ENCODE assay signal across 15 cellular contexts in genomic region chr11:18696638-18697225, GRCh38. TPM values are rescaled to one million over a fixed set of nuclear protein-coding genes. Genes with fewer than 3 reads are reported as not detected.
A peak's percentile ranks its signal among the peaks of the same experiment; 100 is the strongest.
DNase-seq lines count a peak whose midpoint lies in the region; ATAC-seq and TF ChIP-seq lines count a peak whose summit lies in the region.
"Had no signal": no experiment of that assay in that cellular context is flagged by ENCODE, and none has a peak within 500 bp of the region (broad histone marks: within the 10 kb centered on the region; RNA-seq: fewer than 3 reads in every experiment).

No MANE protein-coding gene starts in this region.

- no peaks in the 10 kb centered on the region for H3K79me2 ChIP-seq in SK-N-SH (ENCODE audit: insufficient read depth)

- peak overlapping the region; percentile 24; the same call in 1 of the 2 replicates for H2AFZ ChIP-seq in SK-N-SH (ENCODE audit: low read depth)

- H4K20me1 ChIP-seq in SK-N-SH (ENCODE audit: insufficient read depth) = no peaks in the 10 kb centered on the region

- TF ChIP-seq EP300 in SK-N-SH (IDR thresholded peaks at IDR 0.05; ENCODE audit: borderline replicate concordance in 1 of 2, low read depth in 1 of 2, low read length in 1 of 2) (no peak), gastroesophageal sphincter (IDR thresholded peaks at IDR 0.05) (no peak)

- ATAC-seq in Right ventricle myocardium superior (ENCODE audit: poor library complexity) (no peak), gastroesophageal sphincter (no peak), HG02884 (IDR thresholded peaks at IDR 0.05; ENCODE audit: unreplicated experiment) (no peak)
- ATAC-seq: heart right ventricle, left colon had no signal

- H3K4me1 ChIP-seq in SK-N-SH (ENCODE audit: control insufficient read depth in 1 of 2, insufficient read depth in 2 of 2, low read depth in 1 of 2, low read length in 1 of 2) (peaks cover 0 to 13% of the 10 kb centered on the region in 2 experiments; a peak in 1 of 4 replicates), gastroesophageal sphincter (peaks cover 0 to 23% (median 0%) of the 10 kb centered on the region in 3 donors)

- intact Hi-C loops in cardiac septum (cut with DNase I) = loop anchor here (5.0 kb wide), 1 partner anchor 109 kb away; the partner anchor contains the start of gene UEVLD
- intact Hi-C loops in Right ventricle myocardium superior (cut with DNase I) = no loop called here

- no peak for TF ChIP-seq RAD21 in SK-N-SH (IDR thresholded peaks at IDR 0.05; ENCODE audit: low read length)

- H3K4me3 ChIP-seq in SK-N-SH (ENCODE audit: low read depth in 2 of 2, low read length in 1 of 2) (no peak overlapping the region), fibroblast of mammary gland (ENCODE audit: control insufficient read depth, low read depth, low read length) (no peak overlapping the region), gastroesophageal sphincter (no peak overlapping the region)
- H3K4me3 ChIP-seq: heart right ventricle, testis had no signal

- H3F3A ChIP-seq in SK-N-SH (replicated peaks; ENCODE audit: insufficient read depth) = no peaks in the 10 kb centered on the region

- H3K27me3 ChIP-seq in SK-N-SH (ENCODE audit: insufficient read depth) = no peaks in the 10 kb centered on the region
- H3K27me3 ChIP-seq in gastroesophageal sphincter = no peaks in the 10 kb centered on the region
- H3K27me3 ChIP-seq: heart right ventricle, testis had no signal

- no peak for TF ChIP-seq CTCF in SK-N-SH (IDR thresholded peaks at IDR 0.05)
- TF ChIP-seq CTCF in fibroblast of mammary gland (conservative IDR thresholded peaks at IDR 0.05; ENCODE audit: control insufficient read depth, insufficient read depth, low read depth, low read length) = no peak
- no peak for TF ChIP-seq CTCF in gastroesophageal sphincter (IDR thresholded peaks at IDR 0.05)

- POLR2A ChIA-PET in SK-N-SH (lab: Yijun Ruan, JAX) = no interaction called here

- H3K9me3 ChIP-seq in SK-N-SH (no peaks in the 10 kb centered on the region), gastroesophageal sphincter (no peaks in the 10 kb centered on the region)
- H3K9me3 ChIP-seq: heart right ventricle, testis had no signal

- no peaks in the 10 kb centered on the region for H3K9me2 ChIP-seq in SK-N-SH

- CTCF ChIA-PET in SK-N-SH (lab: Yijun Ruan, JAX) = interaction anchor here (1.1 kb wide), 1 partner anchor 409 kb away, joined by 3 read pairs; no protein-coding TSS in a partner anchor

- no peak overlapping the region for H3K27ac ChIP-seq in SK-N-SH (ENCODE audit: low read depth in 2 of 2, low read length in 1 of 2)
- no peak overlapping the region for H3K27ac ChIP-seq in gastroesophageal sphincter
- H3K27ac ChIP-seq: testis had no signal

- H3K36me3 ChIP-seq in SK-N-SH (replicated peaks in 1 of 2; ENCODE audit: control insufficient read depth in 1 of 2, insufficient read depth in 2 of 2, low read length in 1 of 2) (no peaks in the 10 kb centered on the region), gastroesophageal sphincter (peaks cover 0 to 10% of the 10 kb centered on the region in 2 donors)

- no peak for TF ChIP-seq POLR2A in gastroesophageal sphincter (IDR thresholded peaks at IDR 0.05)

- DNase-seq in cardiac septum (ENCODE audit: low spot score) (peak; percentile 17), Right ventricle myocardium superior (no peak), SK-N-SH (no peak), fibroblast of mammary gland (ENCODE audit: low read depth) (peak; percentile 42), NCI-H2227 treated with DMSO at 0.1 percent for 48 hours (lab: John Stamatoyannopoulos, UW) (no peak), NCI-H82 (lab: John Stamatoyannopoulos, UW) (no peak)
- DNase-seq: activated CD4-positive, alpha-beta T cell treated with anti-CD3 and anti-CD28 coated beads, Interleukin-2, amount 10 ng/mL, durations not matched to agents 24 days and 14 days; activated naive CD8-positive, alpha-beta T cell treated with anti-CD3 and anti-CD28 coated beads for 36 hours; heart right ventricle; left colon; T-helper 9 cell; testis had no signal

- no peak overlapping the region for H3K9ac ChIP-seq in SK-N-SH

- H3K4me2 ChIP-seq in SK-N-SH = no peak overlapping the region

- WGBS in SK-N-SH (ENCODE audit: low lambda C conversion rate) = 65% methylated on average over 2 of the region's 2 CpGs
- WGBS in gastroesophageal sphincter (ENCODE audit: low coverage in 1 of 2), 2 donors = 67 to 87% methylated on average over 1 to 2 of the region's 2 CpGs

TF ChIP-seq in SK-N-SH, 30 proteins besides CTCF, POLR2A, EP300 and RAD21:
- TF ChIP-seq GABPA (IDR thresholded peaks at IDR 0.05; ENCODE audit: low read depth) (no peak), USF2 (IDR thresholded peaks at IDR 0.05; ENCODE audit: borderline replicate concordance, low read depth, low read length) (no peak), FOXM1 (IDR thresholded peaks at IDR 0.05; ENCODE audit: low read depth) (no peak), USF1 (IDR thresholded peaks at IDR 0.05; ENCODE audit: borderline replicate concordance, low read depth) (no peak), FOXJ3 (CRISPR knock-in tag; IDR thresholded peaks at IDR 0.05) (no peak), GATA2 (CRISPR knock-in tag; IDR thresholded peaks at IDR 0.05) (no peak), JUND (IDR thresholded peaks at IDR 0.05) (peak; percentile 8; the same call in 1 of the 2 replicates), FOSL2 (IDR thresholded peaks at IDR 0.05; ENCODE audit: borderline replicate concordance, low read depth) (peak; percentile 35; the same call in 1 of the 2 replicates), RXRA (IDR thresholded peaks at IDR 0.05; ENCODE audit: borderline replicate concordance, low read depth) (no peak), EZH2phosphoT487 (IDR thresholded peaks at IDR 0.05; ENCODE audit: borderline replicate concordance, low read depth) (no peak), MEF2A (IDR thresholded peaks at IDR 0.05; ENCODE audit: borderline replicate concordance, low read depth) (no peak), TCF12 (IDR thresholded peaks at IDR 0.05) (no peak)

RNA-seq across cellular contexts. Expression of gene TMEM86A, which starts 1.8 kb away (rescaled TPM):
- total RNA-seq in cardiac septum (2.6 TPM), Right ventricle myocardium superior (4.3 TPM), gastroesophageal sphincter (1 to 10 TPM; 2.6 to 5.5 (median 3.1) TPM)
- 1.2 TPM in 2 replicates for polyA plus RNA-seq in SK-N-SH (2012; rRNA removed)
- 0.86 and 1.1 TPM in 2 replicates for polyA plus RNA-seq in SK-N-SH (2012; cell fraction: cytosol; rRNA removed)
- 1.3 and 2.0 TPM in 2 replicates for polyA plus RNA-seq in SK-N-SH (2012; cell fraction: nucleus; rRNA removed)

RNA-seq across cellular contexts. Expression of gene IGSF22, which starts 29.3 kb away (rescaled TPM):
- total RNA-seq in cardiac septum (1.1 TPM), Right ventricle myocardium superior (0.86 TPM), gastroesophageal sphincter (under 1 TPM in 1 of 4 donors, not detected in 3; 0.13 TPM)
- polyA plus RNA-seq in SK-N-SH (2012; rRNA removed) = 0.02 and 0.10 TPM in 2 replicates
- 0.01 and 0.14 TPM in 2 replicates for polyA plus RNA-seq in SK-N-SH (2012; cell fraction: cytosol; rRNA removed)
- polyA plus RNA-seq in SK-N-SH (2012; cell fraction: nucleus; rRNA removed) = 0.04 and 0.18 TPM in 2 replicates
- total RNA-seq: activated CD4-positive, alpha-beta T cell treated with anti-CD3 and anti-CD28 coated beads, Interleukin-2, amount 10 ng/mL, durations not matched to agents 24 days and 14 days; chondrocyte had no signal

Comparison
In these comparisons a context has a peak if more than half of its experiments do, and no peak if none do; other contexts are left out.
1. DNase-seq: peak in cardiac septum (single experiment) and fibroblast of mammary gland (single experiment); none in Right ventricle myocardium superior (single experiment), SK-N-SH (single experiment), NCI-H2227 treated with DMSO at 0.1 percent for 48 hours (single experiment) and NCI-H82 (single experiment).